ENCODE assay signal across 17 cellular contexts in the genomic region with DNA sequence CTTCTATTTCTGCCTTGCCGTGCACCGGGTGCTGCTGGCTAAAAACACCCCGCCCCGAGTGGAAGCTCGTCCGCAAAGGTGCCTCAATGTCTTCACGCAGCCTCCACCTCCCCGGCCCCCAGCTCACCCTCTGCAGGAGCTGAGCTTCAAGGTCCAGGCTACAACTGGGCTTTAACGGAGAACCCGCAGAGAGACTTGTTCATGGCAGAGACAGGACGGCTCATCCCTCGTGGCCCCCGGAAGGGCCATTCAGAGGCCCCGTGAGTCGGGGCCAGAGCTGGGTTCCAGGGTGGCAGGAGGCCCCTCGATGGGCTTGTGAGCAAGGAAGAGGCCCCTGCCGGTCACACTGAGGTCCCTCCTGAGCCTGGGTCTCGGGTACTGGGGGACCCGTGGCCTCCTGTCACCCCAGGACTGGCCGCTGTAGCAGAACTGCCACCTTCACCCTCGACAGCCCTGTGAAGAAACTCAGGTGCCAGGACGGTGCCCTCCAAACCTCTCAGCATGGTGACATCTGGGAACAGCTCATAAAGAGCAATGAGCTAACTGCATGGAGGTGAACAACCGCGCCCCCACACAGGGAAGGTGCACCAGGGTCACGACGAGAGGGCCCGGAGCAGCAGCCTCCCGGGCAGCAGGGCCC. TPM values are rescaled to one million over a fixed set of nuclear protein-coding genes. Genes with fewer than 3 reads are reported as not detected.
DNase-seq lines count a peak whose midpoint lies in the region; ATAC-seq and TF ChIP-seq lines count a peak whose summit lies in the region.
"Had no signal": no experiment of that assay in that cellular context is flagged by ENCODE, and none has a peak within 500 bp of the region (broad histone marks: within the 10 kb centered on the region; RNA-seq: fewer than 3 reads in every experiment).

No MANE protein-coding gene starts in this region.

- intact Hi-C loops in natural killer cell (cut with micrococcal nuclease), result no loop called here
- intact Hi-C loops in activated B cell treated with CpG ODN at 0.5 μM for 24 hours (cut with micrococcal nuclease), result no loop called here

- H3K4me1 Mint-ChIP-seq in natural killer cell treated with Interleukin-12 subunit alpha and Interleukin-12 subunit beta and Interleukin-15 and Interleukin-18, amount 100 ng/mL, for 72 hours (ENCODE audit: low read depth in 2 of 2), result peaks cover 13 to 32% of the 10 kb centered on the region in 2 donors
- peaks cover 24 to 38% of the 10 kb centered on the region in 2 donors for H3K4me1 Mint-ChIP-seq in natural killer cell
- H3K4me1 Mint-ChIP-seq in activated B cell treated with CpG ODN at 0.5 μM for 24 hours, result no peaks in the 10 kb centered on the region

- TF ChIP-seq CTCF in natural killer cell (IDR thresholded peaks at IDR 0.05) (no peak), activated B cell treated with CpG ODN at 0.5 μM for 24 hours (IDR thresholded peaks at IDR 0.05) (no peak), osteoblast (IDR thresholded peaks at IDR 0.05; ENCODE audit: extremely low read depth, low read depth, low read length) (no peak)

- no peaks in the 10 kb centered on the region for H3K9me3 Mint-ChIP-seq in natural killer cell treated with Interleukin-12 subunit alpha and Interleukin-12 subunit beta and Interleukin-15 and Interleukin-18, amount 100 ng/mL, for 72 hours
- no peaks in the 10 kb centered on the region for H3K9me3 Mint-ChIP-seq in natural killer cell
- no peaks in the 10 kb centered on the region for H3K9me3 Mint-ChIP-seq in activated B cell treated with CpG ODN at 0.5 μM for 24 hours
- H3K9me3 Mint-ChIP-seq: CD8-positive, alpha-beta T cell; GM23338 had no signal

- no peak overlapping the region for H3K27ac ChIP-seq in osteoblast (ENCODE audit: low read depth, low read length)

- peaks cover 68% of the 10 kb centered on the region for H3K79me2 ChIP-seq in osteoblast (ENCODE audit: insufficient read depth, low read length)

- H3K4me3 Mint-ChIP-seq in natural killer cell treated with Interleukin-12 subunit alpha and Interleukin-12 subunit beta and Interleukin-15 and Interleukin-18, amount 100 ng/mL, for 72 hours, result no peak overlapping the region
- H3K4me3 Mint-ChIP-seq in natural killer cell, result no peak overlapping the region
- no peak overlapping the region for H3K4me3 Mint-ChIP-seq in activated B cell treated with CpG ODN at 0.5 μM for 24 hours
- H3K4me3 Mint-ChIP-seq: CD8-positive, alpha-beta T cell; GM23338 had no signal

- CTCF ChIA-PET in activated B cell treated with CpG ODN at 0.5 μM for 24 hours (lab: Charles Lee), result no interaction called here

- no peak for ATAC-seq in natural killer cell treated with Interleukin-12 subunit alpha and Interleukin-12 subunit beta and Interleukin-15 and Interleukin-18, amount 100 ng/mL, for 72 hours
- ATAC-seq in natural killer cell, result no peak
- no peak for ATAC-seq in activated B cell treated with CpG ODN at 0.5 μM for 24 hours (ENCODE audit: low read depth)
- no peak for ATAC-seq in GM18909 (IDR thresholded peaks at IDR 0.05; ENCODE audit: poor library complexity, unreplicated experiment)
- no peak for ATAC-seq in HG03280 (IDR thresholded peaks at IDR 0.05; ENCODE audit: unreplicated experiment)
- ATAC-seq: CD8-positive, alpha-beta T cell; GM12878; GM23338 had no signal

- H3K36me3 ChIP-seq in osteoblast (ENCODE audit: insufficient read depth, low read length), result no peaks in the 10 kb centered on the region

- peak; percentile 52 for DNase-seq in natural killer cell treated with Interleukin-12 subunit alpha and Interleukin-12 subunit beta and Interleukin-15 and Interleukin-18, amount 100 ng/mL, for 72 hours (ENCODE audit: low spot score)
- no peak for DNase-seq in natural killer cell
- DNase-seq in activated B cell treated with CpG ODN at 0.5 μM for 24 hours, result peak; percentile 6
- DNase-seq in osteoblast (ENCODE audit: insufficient read length, low spot score, missing footprints), result peak; percentile 51
- no peak for DNase-seq in effector CD4-positive, alpha-beta T cell
- DNase-seq: CD8-positive, alpha-beta T cell; DMS79 treated with DMSO at 0.1 percent for 48 hours; KG1; NCI-H1048; NCI-H2081 treated with DMSO at 0.1 percent for 48 hours; NCI-H510A; NCI-H774; RPMI8226 had no signal

- H2AFZ ChIP-seq in osteoblast (ENCODE audit: low read length), result no peak overlapping the region
- H2AFZ ChIP-seq: GM23338 had no signal

- no peaks in the 10 kb centered on the region for H3K27me3 Mint-ChIP-seq in natural killer cell treated with Interleukin-12 subunit alpha and Interleukin-12 subunit beta and Interleukin-15 and Interleukin-18, amount 100 ng/mL, for 72 hours
- H3K27me3 Mint-ChIP-seq in natural killer cell (ENCODE audit: low read depth in 2 of 2) (no peaks in the 10 kb centered on the region), activated B cell treated with CpG ODN at 0.5 μM for 24 hours (peaks cover 8% of the 10 kb centered on the region)

- H3K4me2 ChIP-seq in osteoblast (ENCODE audit: insufficient read depth, low read length), result no peak overlapping the region
- H3K4me2 ChIP-seq: GM23338 had no signal

- no peak overlapping the region for H3K27ac Mint-ChIP-seq in natural killer cell treated with Interleukin-12 subunit alpha and Interleukin-12 subunit beta and Interleukin-15 and Interleukin-18, amount 100 ng/mL, for 72 hours
- H3K27ac Mint-ChIP-seq in natural killer cell (no peak overlapping the region), activated B cell treated with CpG ODN at 0.5 μM for 24 hours (no peak overlapping the region)
- H3K27ac Mint-ChIP-seq: CD8-positive, alpha-beta T cell; GM23338 had no signal

- POLR2A ChIA-PET in activated B cell treated with CpG ODN at 0.5 μM for 24 hours (lab: Charles Lee), result no interaction called here

- H3K4me3 ChIP-seq in osteoblast (ENCODE audit: insufficient read depth, low read length), result no peak overlapping the region
- H3K4me3 ChIP-seq: GM12878, GM23338 had no signal

- no peaks in the 10 kb centered on the region for H3K9me3 ChIP-seq in osteoblast (ENCODE audit: low read depth, low read length)

- H3K36me3 Mint-ChIP-seq in natural killer cell treated with Interleukin-12 subunit alpha and Interleukin-12 subunit beta and Interleukin-15 and Interleukin-18, amount 100 ng/mL, for 72 hours, result no peaks in the 10 kb centered on the region
- H3K36me3 Mint-ChIP-seq in natural killer cell, result no peaks in the 10 kb centered on the region
- H3K36me3 Mint-ChIP-seq in activated B cell treated with CpG ODN at 0.5 μM for 24 hours (ENCODE audit: low read depth), result no peaks in the 10 kb centered on the region

- H3K27me3 ChIP-seq in osteoblast (ENCODE audit: insufficient read depth, low read length), result no peaks in the 10 kb centered on the region

- H4K20me1 ChIP-seq in osteoblast (ENCODE audit: insufficient read depth, low read length), result peaks cover 73% of the 10 kb centered on the region

- H3K4me1 ChIP-seq in osteoblast (ENCODE audit: insufficient read depth, low read length), result peaks cover 6% of the 10 kb centered on the region

RNA-seq across cellular contexts. Expression of a gene that starts 58.0 kb away (rescaled TPM):
- total RNA-seq in natural killer cell treated with Interleukin-12 subunit alpha and Interleukin-12 subunit beta and Interleukin-15 and Interleukin-18, amount 100 ng/mL, for 72 hours, result 10 to 100 TPM; 28.9 to 42.4 TPM
- total RNA-seq in natural killer cell (10 to 100 TPM; 22.7 to 31.8 (median 27.6) TPM), activated B cell treated with CpG ODN at 0.5 μM for 24 hours (24.3 and 25.5 TPM in 2 replicates), osteoblast (29.0 and 32.1 TPM in 2 replicates)

Comparison
In these comparisons a context has a peak if more than half of its experiments do, and no peak if none do; other contexts are left out.
1. DNase-seq: peak in natural killer cell treated with Interleukin-12 subunit alpha and Interleukin-12 subunit beta and Interleukin-15 and Interleukin-18, amount 100 ng/mL, for 72 hours (single experiment), activated B cell treated with CpG ODN at 0.5 μM for 24 hours (single experiment) and osteoblast (single experiment); none in natural killer cell (single experiment) and effector CD4-positive, alpha-beta T cell (single experiment).